ENCODE assay signal across 4 cellular contexts in the genomic region with DNA sequence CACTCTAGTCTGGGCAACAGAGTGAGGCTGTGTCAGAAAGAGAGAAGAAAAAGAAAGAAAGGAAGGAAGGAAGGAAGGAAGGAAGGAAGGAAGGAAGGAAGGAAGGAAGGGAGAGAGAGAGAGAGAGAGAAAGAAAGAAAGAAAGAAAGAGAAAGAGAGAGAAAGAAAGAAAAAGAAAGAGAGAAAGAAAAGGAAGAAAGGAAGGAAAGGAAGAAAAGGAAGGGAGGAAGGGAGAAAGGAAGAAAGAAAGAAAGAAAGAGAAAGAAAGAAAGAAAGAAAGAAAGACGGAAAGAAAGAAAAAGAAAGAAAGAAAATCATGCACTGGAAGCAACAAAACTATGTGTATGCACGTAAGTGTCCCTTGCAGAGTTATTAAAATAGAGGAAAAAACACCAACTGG.
TF ChIP-seq lines count a peak whose summit lies in the region.

No MANE protein-coding gene starts in this region.

TF ChIP-seq in HEK293, 187 proteins besides CTCF, POLR2A, EP300 and RAD21:
- peak; percentile 86 for TF ChIP-seq PRDM1 (tag by site-specific recombination; IDR thresholded peaks at IDR 0.05)
- peak; percentile 95 for TF ChIP-seq ZNF366 (tag by site-specific recombination; conservative IDR thresholded peaks at IDR 0.05)
TF ChIP-seq in HEK293: peak in this region for 2; not testable (repeated sequence) for 185.

TF ChIP-seq in WTC11, 78 proteins besides CTCF, POLR2A, EP300 and RAD21:
- TF ChIP-seq, protein P1, sequence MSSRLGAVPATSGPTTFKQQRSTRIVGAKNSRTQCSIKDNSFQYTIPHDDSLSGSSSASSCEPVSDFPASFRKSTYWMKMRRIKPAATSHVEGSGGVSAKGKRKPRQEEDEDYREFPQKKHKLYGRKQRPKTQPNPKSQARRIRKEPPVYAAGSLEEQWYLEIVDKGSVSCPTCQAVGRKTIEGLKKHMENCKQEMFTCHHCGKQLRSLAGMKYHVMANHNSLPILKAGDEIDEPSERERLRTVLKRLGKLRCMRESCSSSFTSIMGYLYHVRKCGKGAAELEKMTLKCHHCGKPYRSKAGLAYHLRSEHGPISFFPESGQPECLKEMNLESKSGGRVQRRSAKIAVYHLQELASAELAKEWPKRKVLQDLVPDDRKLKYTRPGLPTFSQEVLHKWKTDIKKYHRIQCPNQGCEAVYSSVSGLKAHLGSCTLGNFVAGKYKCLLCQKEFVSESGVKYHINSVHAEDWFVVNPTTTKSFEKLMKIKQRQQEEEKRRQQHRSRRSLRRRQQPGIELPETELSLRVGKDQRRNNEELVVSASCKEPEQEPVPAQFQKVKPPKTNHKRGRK (CRISPR knock-in tag; IDR thresholded peaks at IDR 0.05; ENCODE audit: borderline replicate concordance): peak; percentile 43; the same call in 1 of the 2 replicates

TF ChIP-seq in K562, 482 proteins besides CTCF, POLR2A, EP300 and RAD21:
- TF ChIP-seq, protein P1 (tag; IDR thresholded peaks at IDR 0.05): peak; percentile 96
- peak; percentile 53; the same call in 1 of the 2 replicates for TF ChIP-seq MTA1 (IDR thresholded peaks at IDR 0.05; ENCODE audit: borderline replicate concordance)

TF ChIP-seq in HepG2, 621 proteins besides CTCF, POLR2A, EP300 and RAD21:
- TF ChIP-seq, protein P2, sequence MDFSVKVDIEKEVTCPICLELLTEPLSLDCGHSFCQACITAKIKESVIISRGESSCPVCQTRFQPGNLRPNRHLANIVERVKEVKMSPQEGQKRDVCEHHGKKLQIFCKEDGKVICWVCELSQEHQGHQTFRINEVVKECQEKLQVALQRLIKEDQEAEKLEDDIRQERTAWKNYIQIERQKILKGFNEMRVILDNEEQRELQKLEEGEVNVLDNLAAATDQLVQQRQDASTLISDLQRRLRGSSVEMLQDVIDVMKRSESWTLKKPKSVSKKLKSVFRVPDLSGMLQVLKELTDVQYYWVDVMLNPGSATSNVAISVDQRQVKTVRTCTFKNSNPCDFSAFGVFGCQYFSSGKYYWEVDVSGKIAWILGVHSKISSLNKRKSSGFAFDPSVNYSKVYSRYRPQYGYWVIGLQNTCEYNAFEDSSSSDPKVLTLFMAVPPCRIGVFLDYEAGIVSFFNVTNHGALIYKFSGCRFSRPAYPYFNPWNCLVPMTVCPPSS (IDR thresholded peaks at IDR 0.05): 0 out of 2 replicates have a peak, but pooled peaks have one; percentile 45
